ENCODE assay signal across 26 cellular contexts in genomic region chr18:36457683-36458082, GRCh38.
"Had no signal": no experiment of that assay in that cellular context is flagged by ENCODE, and none has a peak within 500 bp of the region (broad histone marks: within the 10 kb centered on the region; RNA-seq: fewer than 3 reads in every experiment).

No MANE protein-coding gene starts in this region.

- H3K27ac ChIP-seq: breast epithelium, colonic mucosa, neutrophil, sigmoid colon, thoracic aorta, uterus had no signal

- H3K36me3 ChIP-seq: breast epithelium, colonic mucosa, gastrocnemius medialis, neutrophil, sigmoid colon, thoracic aorta, uterus had no signal

- ATAC-seq: activated CD8-positive, alpha-beta T cell treated with anti-CD3 and anti-CD28 coated beads for 36 hours; activated naive CD8-positive, alpha-beta T cell treated with anti-CD3 and anti-CD28 coated beads, Interleukin-2, amount 50 U/mL, for 24 hours; mucosa of descending colon; SK-N-SH treated with all-trans-retinoic acid at 6 μM for 48 hours; T-helper 17 cell; WTC11 had no signal

- H3K4me3 ChIP-seq: breast epithelium, colonic mucosa, gastrocnemius medialis, mucosa of descending colon, sigmoid colon, thoracic aorta, uterus had no signal

- H3K27me3 ChIP-seq: breast epithelium, colonic mucosa, gastrocnemius medialis, neutrophil, sigmoid colon had no signal

- H3K9me3 ChIP-seq: breast epithelium, colonic mucosa, gastrocnemius medialis, mucosa of descending colon, neutrophil, sigmoid colon, thoracic aorta, uterus had no signal

- H3K4me1 ChIP-seq: breast epithelium, colonic mucosa, sigmoid colon, uterus had no signal

- DNase-seq: activated CD4-positive, alpha-beta T cell treated with anti-CD3 and anti-CD28 coated beads, Interleukin-2, amount 50 U/mL, for 1 hour; activated CD8-positive, alpha-beta T cell treated with anti-CD3 and anti-CD28 coated beads for 36 hours; activated naive CD8-positive, alpha-beta T cell treated with anti-CD3 and anti-CD28 coated beads, Interleukin-2, amount 50 U/mL, for 24 hours; activated T-cell treated with anti-CD3 and anti-CD28 coated beads, Interleukin-2, amount 50 U/mL, for 48 hours; cerebellar nuclear complex; colonic mucosa; effector CD8-positive, alpha-beta T cell; erythroblast; gastrocnemius medialis; hypothalamus; immature natural killer cell; kidney; mucosa of descending colon; nephron progenitor cell; sigmoid colon; stimulated activated CD4-positive, alpha-beta T cell treated with anti-CD3 and anti-CD28 coated beads, Interleukin-15, amount 100 ng/mL, for 24 hours; stimulated activated CD4-positive, alpha-beta T cell treated with anti-CD3 and anti-CD28 coated beads, Interleukin-2, amount 100 ng/mL, for 24 hours; stimulated activated naive CD4-positive, alpha-beta T cell treated with Interleukin-2 at 50 U/mL for 16 hours; T-helper 17 cell; T1000; uterus had no signal
